In genomic region chr14:30331030-30331429, GRCh38 we compare ENCODE assay signal across 32 cellular contexts.
"Had no signal": no experiment of that assay in that cellular context is flagged by ENCODE, and none has a peak within 500 bp of the region (broad histone marks: within the 10 kb centered on the region; RNA-seq: fewer than 3 reads in every experiment).

No MANE protein-coding gene starts in this region.

- H3K27ac ChIP-seq: KMS-11 had no signal

- H3K9me3 ChIP-seq: MG63 had no signal

- H3K4me3 ChIP-seq: MG63 had no signal

- H3K4me2 ChIP-seq: KMS-11 had no signal

- H3K9ac ChIP-seq: KMS-11 had no signal

- DNase-seq: Kasumi-1, KG1, MG63, MM.1S, MV-4-11, NCI-H1048, NCI-H1092, NCI-H1092 treated with DMSO at 0.1 percent for 48 hours, NCI-H1105, NCI-H1105 treated with DMSO at 0.1 percent for 48 hours, NCI-H1417, NCI-H1417 treated with DMSO at 0.1 percent for 48 hours, NCI-H1436 treated with DMSO at 0.1 percent for 48 hours, NCI-H146, NCI-H1694, NCI-H1694 treated with DMSO at 0.1 percent for 48 hours, NCI-H187, NCI-H187 treated with DMSO at 0.1 percent for 48 hours, NCI-H1930, NCI-H2029, NCI-H2029 treated with DMSO at 0.1 percent for 48 hours, NCI-H2081, NCI-H2081 treated with DMSO at 0.1 percent for 48 hours, NCI-H2107, NCI-H2171, NCI-H2171 treated with DMSO at 0.1 percent for 48 hours, NCI-H2227 treated with DMSO at 0.1 percent for 48 hours, NCI-H226, NCI-H345, NCI-H446 treated with DMSO at 0.1 percent for 48 hours, NCI-H510A had no signal

- H3K27me3 ChIP-seq: MG63 had no signal

- H3K36me3 ChIP-seq: MG63 had no signal
